Comparison of ENCODE assay signal across 7 cellular contexts in genomic region chr12:57128519-57129247, GRCh38. TPM values are rescaled to one million over a fixed set of nuclear protein-coding genes. Genes with fewer than 3 reads are reported as not detected.
DNase-seq lines count a peak whose midpoint lies in the region; ATAC-seq, FAIRE-seq and TF ChIP-seq lines count a peak whose summit lies in the region.

No MANE protein-coding gene starts in this region.

- ATAC-seq in GM21737 (IDR thresholded peaks at IDR 0.05; ENCODE audit: unreplicated experiment), result no peak
- ATAC-seq in GM18519 (IDR thresholded peaks at IDR 0.05; ENCODE audit: low FRiP score, unreplicated experiment), result no peak

- H3K27me3 Mint-ChIP-seq in activated CD4-positive, alpha-beta memory T cell treated with anti-CD3 and anti-CD28 coated beads for 36 hours, result peaks cover 6% of the 10 kb centered on the region

- H3K27ac ChIP-seq in HL-60 (replicated peaks), result no peak overlapping the region
- H3K27ac ChIP-seq in small intestine (ENCODE audit: low read depth in 1 of 2, low read length in 1 of 2), result peak overlapping the region; percentile 13 to 57

- intact Hi-C loops in activated CD4-positive, alpha-beta memory T cell treated with anti-CD3 and anti-CD28 coated beads for 36 hours (cut with micrococcal nuclease), result no loop called here

- CTCF ChIA-PET in activated CD4-positive, alpha-beta memory T cell treated with anti-CD3 and anti-CD28 coated beads for 36 hours (lab: Charles Lee), result interaction anchor here (0.8 to 11.4 kb wide), 9 partner anchors 18 to 140 kb away, joined by 3 to 228 read pairs (median 6); partner anchors contain the start of gene STAT6

- FAIRE-seq in small intestine (lab: Jason Lieb, UNC) (no peak), frontal cortex (lab: Jason Lieb, UNC) (no peak)

- H3K9ac ChIP-seq in iPS-15b (ENCODE audit: low read depth, low read length), result peak overlapping the region; percentile 65

- WGBS in small intestine, 3 donors, result 2 to 6% (median 4%) methylated on average over 28 to 35 of the region's 35 CpGs

- POLR2A ChIA-PET in activated CD4-positive, alpha-beta memory T cell treated with anti-CD3 and anti-CD28 coated beads for 36 hours (lab: Charles Lee), result interaction anchor here (0.8 to 2.4 kb wide), 2 partner anchors 17 to 63 kb away, joined by 4 to 17 read pairs; partner anchors contain the start of gene STAT6

- DNase-seq in HL-60 (ENCODE audit: low read depth in 1 of 2, low spot score in 1 of 2) (no peak), small intestine (no peak), frontal cortex (ENCODE audit: low spot score in 2 of 2) (no peak)
- no peak for DNase-seq in activated CD4-positive, alpha-beta memory T cell treated with anti-CD3 and anti-CD28 coated beads for 36 hours

- H3K4me1 ChIP-seq in iPS-15b (ENCODE audit: control insufficient read depth, insufficient read depth, low read length), result peaks cover 42% of the 10 kb centered on the region
- H3K4me1 ChIP-seq in small intestine (ENCODE audit: control insufficient read depth in 2 of 2, insufficient read depth in 1 of 2, low read depth in 1 of 2, low read length in 1 of 2), result peaks cover 1 to 13% of the 10 kb centered on the region in 2 donors

- H3K36me3 Mint-ChIP-seq in activated CD4-positive, alpha-beta memory T cell treated with anti-CD3 and anti-CD28 coated beads for 36 hours, result peaks cover 1% of the 10 kb centered on the region

- peaks cover 7% of the 10 kb centered on the region for H3K9me3 Mint-ChIP-seq in activated CD4-positive, alpha-beta memory T cell treated with anti-CD3 and anti-CD28 coated beads for 36 hours

- TF ChIP-seq CTCF in HL-60 (IDR thresholded peaks at IDR 0.05; ENCODE audit: insufficient read depth, low read length), result no peak

- H3K27me3 ChIP-seq in HL-60 (ENCODE audit: insufficient read depth, poor library complexity, severe bottlenecking) (peaks cover 33% of the 10 kb centered on the region), iPS-15b (ENCODE audit: control insufficient read depth, insufficient read depth, low read length) (no peaks in the 10 kb centered on the region), small intestine (ENCODE audit: control insufficient read depth in 2 of 2, insufficient read depth in 2 of 2, low read length in 2 of 2) (no peaks in the 10 kb centered on the region)

- no peaks in the 10 kb centered on the region for H3K9me3 ChIP-seq in iPS-15b (ENCODE audit: control insufficient read depth, insufficient read depth, low read length)
- no peaks in the 10 kb centered on the region for H3K9me3 ChIP-seq in small intestine (ENCODE audit: control insufficient read depth, low read depth)

- H3K4me3 Mint-ChIP-seq in activated CD4-positive, alpha-beta memory T cell treated with anti-CD3 and anti-CD28 coated beads for 36 hours, result peak overlapping the region; percentile 20

- H3K4me3 ChIP-seq in HL-60 (replicated peaks; ENCODE audit: insufficient read depth, low read length), result peak overlapping the region; percentile 46
- H3K4me3 ChIP-seq in iPS-15b (ENCODE audit: low read depth, low read length), result peak overlapping the region; percentile 91
- peak overlapping the region; percentile 66 to 78 for H3K4me3 ChIP-seq in small intestine (ENCODE audit: low read depth in 1 of 2, low read length in 2 of 2)

- H3K36me3 ChIP-seq in iPS-15b (ENCODE audit: control insufficient read depth, insufficient read depth, low read length) (no peaks in the 10 kb centered on the region), small intestine (ENCODE audit: control insufficient read depth in 2 of 2, insufficient read depth in 2 of 2, low read length in 2 of 2) (no peaks in the 10 kb centered on the region)

- H3K4me1 Mint-ChIP-seq in activated CD4-positive, alpha-beta memory T cell treated with anti-CD3 and anti-CD28 coated beads for 36 hours (ENCODE audit: low read depth), result peaks cover 18% of the 10 kb centered on the region

- H3K27ac Mint-ChIP-seq in activated CD4-positive, alpha-beta memory T cell treated with anti-CD3 and anti-CD28 coated beads for 36 hours, result no peak overlapping the region

RNA-seq across cellular contexts. Expression of gene LRP1, which starts 0.4 kb away (rescaled TPM):
- total RNA-seq in activated CD4-positive, alpha-beta memory T cell treated with anti-CD3 and anti-CD28 coated beads for 36 hours, result 1 to 10 TPM; 1.4 TPM
- polyA plus RNA-seq in small intestine, result 10 to 100 TPM; 24.3 to 47.5 (median 35.8) TPM
- 63.2 TPM for total RNA-seq in frontal cortex

RNA-seq across cellular contexts. Expression of gene STAT6, which starts 17.5 kb away (rescaled TPM):
- total RNA-seq in activated CD4-positive, alpha-beta memory T cell treated with anti-CD3 and anti-CD28 coated beads for 36 hours, result 100 to 1,000 TPM; 209 to 218 TPM
- polyA plus RNA-seq in small intestine, result 100 to 1,000 TPM; 129 to 842 (median 558) TPM
- total RNA-seq in frontal cortex, result 2.4 TPM

RNA-seq across cellular contexts. Expression of gene LRP1-AS, which starts 18.7 kb away (rescaled TPM):
- not detected for total RNA-seq in activated CD4-positive, alpha-beta memory T cell treated with anti-CD3 and anti-CD28 coated beads for 36 hours
- under 1 TPM in 1 of 3 donors, not detected in 2; 0.15 TPM for polyA plus RNA-seq in small intestine
- total RNA-seq in frontal cortex, result not detected

RNA-seq across cellular contexts. Expression of gene NAB2, which starts 39.8 kb away (rescaled TPM):
- total RNA-seq in activated CD4-positive, alpha-beta memory T cell treated with anti-CD3 and anti-CD28 coated beads for 36 hours, result 10 to 100 TPM; 39.6 to 41.6 TPM
- 10 to 100 TPM; 11.4 to 21.2 (median 14.9) TPM for polyA plus RNA-seq in small intestine
- total RNA-seq in frontal cortex, result 30.2 TPM

RNA-seq across cellular contexts. Expression of gene NEMP1, which starts 50.1 kb away (rescaled TPM):
- 10 to 100 TPM; 70.6 to 73.5 TPM for total RNA-seq in activated CD4-positive, alpha-beta memory T cell treated with anti-CD3 and anti-CD28 coated beads for 36 hours
- 1 to 10 TPM in 1 of 3 donors, under 1 TPM in 2; 0.45 to 3.6 (median 0.54) TPM for polyA plus RNA-seq in small intestine
- 5.3 TPM for total RNA-seq in frontal cortex

Comparison
In these comparisons a context has a peak if more than half of its experiments do, and no peak if none do; other contexts are left out.
1. RNA of gene LRP1, which starts 0.4 kb away (total RNA-seq): 63.2 TPM in frontal cortex (single experiment); 1.4 TPM in activated CD4-positive, alpha-beta memory T cell treated with anti-CD3 and anti-CD28 coated beads for 36 hours; every median in the first group is over 10 times any median in the second.
2. RNA of gene STAT6, which starts 17.5 kb away (total RNA-seq): 209 to 218 TPM in activated CD4-positive, alpha-beta memory T cell treated with anti-CD3 and anti-CD28 coated beads for 36 hours; 2.4 TPM in frontal cortex (single experiment); every median in the first group is over 10 times any median in the second.
3. Peak in every context shown above with its lines, with median percentiles within 50 percentile points of each other: H3K4me3 ChIP-seq.